Comparison of ENCODE assay signal across 16 cellular contexts in genomic region chr4:110231869-110232268, GRCh38. TPM values are rescaled to one million over a fixed set of nuclear protein-coding genes. Genes with fewer than 3 reads are reported as not detected.
DNase-seq lines count a peak whose midpoint lies in the region; ATAC-seq, FAIRE-seq and TF ChIP-seq lines count a peak whose summit lies in the region.
"Had no signal": no experiment of that assay in that cellular context is flagged by ENCODE, and none has a peak within 500 bp of the region (broad histone marks: within the 10 kb centered on the region; RNA-seq: fewer than 3 reads in every experiment).

No MANE protein-coding gene starts in this region.

- H3K36me3 ChIP-seq in prostate gland = no peaks in the 10 kb centered on the region
- H3K36me3 ChIP-seq: esophagus squamous epithelium had no signal

- H3K9me3 ChIP-seq in prostate gland = no peaks in the 10 kb centered on the region
- H3K9me3 ChIP-seq: esophagus squamous epithelium had no signal

- no peak overlapping the region for H3K4me3 ChIP-seq in NB4 (ENCODE audit: low read depth, low read length)
- H3K4me3 ChIP-seq in prostate gland = no peak overlapping the region
- H3K4me3 ChIP-seq: esophagus squamous epithelium had no signal

- ATAC-seq in HG02610 (IDR thresholded peaks at IDR 0.05; ENCODE audit: unreplicated experiment) (peak; percentile 78), esophagus mucosa (peak; percentile 71), SK-N-SH treated with all-trans-retinoic acid at 6 μM for 48 hours (no peak), GM21723 (IDR thresholded peaks at IDR 0.05; ENCODE audit: unreplicated experiment) (no peak)
- ATAC-seq: activated CD8-positive, alpha-beta T cell treated with anti-CD3 and anti-CD28 coated beads for 36 hours; activated T-helper 17 cell treated with anti-CD3 and anti-CD28 coated beads, Interleukin-2, amount 50 U/mL, for 72 hours; left colon had no signal

- no peak overlapping the region for H3K27ac ChIP-seq in prostate gland
- H3K27ac ChIP-seq: esophagus squamous epithelium had no signal

- no peak for DNase-seq in GM12891 (ENCODE audit: insufficient read length, low spot score)
- peak; percentile 23 for DNase-seq in NB4 (ENCODE audit: low read depth)
- DNase-seq in mesenteric fat pad (ENCODE audit: low spot score) = no peak
- DNase-seq in prostate gland (ENCODE audit: low spot score) = no peak
- DNase-seq: activated CD8-positive, alpha-beta T cell treated with anti-CD3 and anti-CD28 coated beads for 36 hours; esophagus squamous epithelium; IMR-90; left colon; NCI-H526; SHP77 had no signal

- intact Hi-C loops in prostate gland (cut with DNase I) = no loop called here

- FAIRE-seq in GM12891 (lab: Jason Lieb, UNC) = no peak
- FAIRE-seq: TTC549 had no signal

- no peaks in the 10 kb centered on the region for H3K4me1 ChIP-seq in prostate gland (replicated peaks)
- H3K4me1 ChIP-seq: esophagus squamous epithelium had no signal

- H3K27me3 ChIP-seq in prostate gland (replicated peaks; ENCODE audit: insufficient read depth) = no peaks in the 10 kb centered on the region
- H3K27me3 ChIP-seq: esophagus squamous epithelium had no signal

- TF ChIP-seq CTCF in NB4 (IDR thresholded peaks at IDR 0.05; ENCODE audit: low read depth, low read length) (no peak), prostate gland (IDR thresholded peaks at IDR 0.05) (no peak)

- 67% methylated on average over 4 of the region's 4 CpGs for WGBS in prostate gland

- TF ChIP-seq POLR2A in GM12891 (IDR thresholded peaks at IDR 0.05; ENCODE audit: low read depth, low read length) (no peak), NB4 (IDR thresholded peaks at IDR 0.05; ENCODE audit: extremely low read depth, insufficient read length) (no peak), prostate gland (IDR thresholded peaks at IDR 0.05) (no peak)

TF ChIP-seq in GM12891, 5 proteins besides CTCF, POLR2A, EP300 and RAD21:
- TF ChIP-seq PAX5 (IDR thresholded peaks at IDR 0.05; ENCODE audit: insufficient read depth, low read length, severe bottlenecking) (no peak), POLR2AphosphoS5 (IDR thresholded peaks at IDR 0.05; ENCODE audit: low read depth, low read length) (no peak), TAF1 (IDR thresholded peaks at IDR 0.05; ENCODE audit: low read depth, low read length) (no peak), SPI1 (IDR thresholded peaks at IDR 0.05; ENCODE audit: low read depth, low read length) (peak; percentile 62), POU2F2 (IDR thresholded peaks at IDR 0.05; ENCODE audit: low read depth, low read length) (no peak)

TF ChIP-seq in SK-N-SH treated with all-trans-retinoic acid at 6 μM for 48 hours, 23 proteins besides CTCF, POLR2A, EP300 and RAD21:
- TF ChIP-seq BACH2 (CRISPR knock-in tag; IDR thresholded peaks at IDR 0.05; ENCODE audit: borderline replicate concordance) = no peak

RNA-seq across cellular contexts. Expression of gene ELOVL6, which starts 33.5 kb away (rescaled TPM):
- 5.9 TPM for polyA plus RNA-seq in GM12891 (2012; ENCODE audit: low read depth, missing spikeins)
- total RNA-seq in esophagus mucosa = 29.1 TPM
- 6.9 TPM for total RNA-seq in mesenteric fat pad
- total RNA-seq in prostate gland = 1 to 10 TPM; 1.3 to 1.6 TPM

Comparison
In these comparisons a context has a peak if more than half of its experiments do, and no peak if none do; other contexts are left out.
1. ATAC-seq: peak in HG02610 (single experiment) and esophagus mucosa (single experiment); none in SK-N-SH treated with all-trans-retinoic acid at 6 μM for 48 hours (single experiment) and GM21723 (single experiment).